ENCODE assay signal across 20 cellular contexts in genomic region chr5:132461671-132462070, GRCh38. TPM values are rescaled to one million over a fixed set of nuclear protein-coding genes. Genes with fewer than 3 reads are reported as not detected.
DNase-seq lines count a peak whose midpoint lies in the region; ATAC-seq lines count a peak whose summit lies in the region.
"Had no signal": no experiment of that assay in that cellular context is flagged by ENCODE, and none has a peak within 500 bp of the region (broad histone marks: within the 10 kb centered on the region; RNA-seq: fewer than 3 reads in every experiment).

No MANE protein-coding gene starts in this region.

- peak overlapping the region; percentile 14 for H3K4me3 Mint-ChIP-seq in T-helper 1 cell treated with Interleukin-12 subunit alpha and Interleukin-12 subunit beta and Interleukin-4 antibody, amounts not matched to agents 30 μg/mL and 1 μg/mL, for 36 hours
- peak overlapping the region in 2 of 4 donors; percentile 1 to 56 for H3K4me3 Mint-ChIP-seq in IgD-negative memory B cell
- no peak overlapping the region for H3K4me3 Mint-ChIP-seq in dendritic cell treated with granulocyte-macrophage colony-stimulating factor and Interleukin-4, amounts not matched to agents 40 ng/mL and 50 ng/mL, for 4 days
- H3K4me3 Mint-ChIP-seq in stimulated activated memory B cell treated with anti-CD40 and anti-IgM and Interleukin-4, amounts not matched to agents 10 μg/mL and 1 μg/mL and 100 μg/mL, for 72 hours, result no peak overlapping the region
- H3K4me3 Mint-ChIP-seq: activated CD4-positive, alpha-beta memory T cell treated with anti-CD3 and anti-CD28 coated beads, Interleukin-2, amount 10 ng/mL, durations not matched to agents 7 days and 5 days; stimulated activated naive CD8-positive, alpha-beta T cell treated with anti-CD3 and anti-CD28 coated beads, Interleukin-15, Interleukin-2, amounts not matched to agents 100 ng/mL and 50 ng/mL, for 24 hours had no signal

- H3K36me3 Mint-ChIP-seq in T-helper 1 cell treated with Interleukin-12 subunit alpha and Interleukin-12 subunit beta and Interleukin-4 antibody, amounts not matched to agents 30 μg/mL and 1 μg/mL, for 36 hours (ENCODE audit: low read depth), result peaks cover 50% of the 10 kb centered on the region
- H3K36me3 Mint-ChIP-seq in IgD-negative memory B cell, result peaks cover 3% of the 10 kb centered on the region
- H3K36me3 Mint-ChIP-seq in dendritic cell treated with granulocyte-macrophage colony-stimulating factor and Interleukin-4, amounts not matched to agents 40 ng/mL and 50 ng/mL, for 4 days (ENCODE audit: low read depth), result no peaks in the 10 kb centered on the region
- peaks cover 13% of the 10 kb centered on the region for H3K36me3 Mint-ChIP-seq in stimulated activated memory B cell treated with anti-CD40 and anti-IgM and Interleukin-4, amounts not matched to agents 10 μg/mL and 1 μg/mL and 100 μg/mL, for 72 hours

- no peak for DNase-seq in T-helper 1 cell
- no peak for DNase-seq in effector CD8-positive, alpha-beta T cell (lab: John Stamatoyannopoulos, UW)
- no peak for DNase-seq in activated CD4-positive, alpha-beta T cell treated with anti-CD3 and anti-CD28 coated beads for 4 hours
- DNase-seq: activated CD4-positive, alpha-beta memory T cell treated with anti-CD3 and anti-CD28 coated beads, Interleukin-2, amount 10 ng/mL, durations not matched to agents 7 days and 5 days; activated naive CD4-positive, alpha-beta T cell treated with anti-CD3 and anti-CD28 coated beads, Interleukin-2, amount 50 U/mL, for 16 hours; activated T-cell treated with anti-CD3 and anti-CD28 coated beads, Interleukin-2, amount 50 U/mL, for 48 hours; Calu3; central memory CD4-positive, alpha-beta T cell; MG63; NCI-H2081; Right ventricle myocardium superior; stimulated activated CD4-positive, alpha-beta T cell treated with anti-CD3 and anti-CD28 coated beads, Interleukin-4, amount 100 ng/mL, for 4 hours had no signal

- no peak for ATAC-seq in stimulated activated memory B cell treated with anti-CD40 and anti-IgM and Interleukin-4, amounts not matched to agents 10 μg/mL and 1 μg/mL and 100 μg/mL, for 72 hours
- ATAC-seq in GM19467 (IDR thresholded peaks at IDR 0.05; ENCODE audit: unreplicated experiment), result no peak
- ATAC-seq: activated CD4-positive, CD25-positive, alpha-beta regulatory T cell treated with anti-CD3 and anti-CD28 coated beads, Interleukin-2, amount 50 U/mL, for 24 hours; sciatic nerve had no signal

- H3K27ac Mint-ChIP-seq in T-helper 1 cell treated with Interleukin-12 subunit alpha and Interleukin-12 subunit beta and Interleukin-4 antibody, amounts not matched to agents 30 μg/mL and 1 μg/mL, for 36 hours, result peak overlapping the region; percentile 63
- peak overlapping the region in 2 of 3 donors; percentile 29 to 89 for H3K27ac Mint-ChIP-seq in IgD-negative memory B cell
- H3K27ac Mint-ChIP-seq in dendritic cell treated with granulocyte-macrophage colony-stimulating factor and Interleukin-4, amounts not matched to agents 40 ng/mL and 50 ng/mL, for 4 days, result peak overlapping the region; percentile 62
- H3K27ac Mint-ChIP-seq in stimulated activated memory B cell treated with anti-CD40 and anti-IgM and Interleukin-4, amounts not matched to agents 10 μg/mL and 1 μg/mL and 100 μg/mL, for 72 hours, result peak overlapping the region; percentile 10
- H3K27ac Mint-ChIP-seq: activated CD4-positive, alpha-beta memory T cell treated with anti-CD3 and anti-CD28 coated beads, Interleukin-2, amount 10 ng/mL, durations not matched to agents 7 days and 5 days; stimulated activated naive CD8-positive, alpha-beta T cell treated with anti-CD3 and anti-CD28 coated beads, Interleukin-15, Interleukin-2, amounts not matched to agents 100 ng/mL and 50 ng/mL, for 24 hours had no signal

- H3K4me1 Mint-ChIP-seq in T-helper 1 cell treated with Interleukin-12 subunit alpha and Interleukin-12 subunit beta and Interleukin-4 antibody, amounts not matched to agents 30 μg/mL and 1 μg/mL, for 36 hours (ENCODE audit: low read depth), result peaks cover 90% of the 10 kb centered on the region
- H3K4me1 Mint-ChIP-seq in IgD-negative memory B cell, result peaks cover 72 to 82% (median 81%) of the 10 kb centered on the region in 3 donors
- H3K4me1 Mint-ChIP-seq in dendritic cell treated with granulocyte-macrophage colony-stimulating factor and Interleukin-4, amounts not matched to agents 40 ng/mL and 50 ng/mL, for 4 days (ENCODE audit: low read depth), result peaks cover 92% of the 10 kb centered on the region
- peaks cover 87% of the 10 kb centered on the region for H3K4me1 Mint-ChIP-seq in stimulated activated memory B cell treated with anti-CD40 and anti-IgM and Interleukin-4, amounts not matched to agents 10 μg/mL and 1 μg/mL and 100 μg/mL, for 72 hours

- intact Hi-C loops in dendritic cell treated with granulocyte-macrophage colony-stimulating factor and Interleukin-4, amounts not matched to agents 40 ng/mL and 50 ng/mL, for 4 days (cut with micrococcal nuclease), result loop anchor here (5.0 kb wide), 1 partner anchor 36 kb away; no protein-coding TSS in a partner anchor

- H3K27me3 Mint-ChIP-seq in T-helper 1 cell treated with Interleukin-12 subunit alpha and Interleukin-12 subunit beta and Interleukin-4 antibody, amounts not matched to agents 30 μg/mL and 1 μg/mL, for 36 hours (ENCODE audit: low read depth), result no peaks in the 10 kb centered on the region
- no peaks in the 10 kb centered on the region for H3K27me3 Mint-ChIP-seq in IgD-negative memory B cell
- H3K27me3 Mint-ChIP-seq in dendritic cell treated with granulocyte-macrophage colony-stimulating factor and Interleukin-4, amounts not matched to agents 40 ng/mL and 50 ng/mL, for 4 days, result peaks cover 4% of the 10 kb centered on the region
- no peaks in the 10 kb centered on the region for H3K27me3 Mint-ChIP-seq in stimulated activated memory B cell treated with anti-CD40 and anti-IgM and Interleukin-4, amounts not matched to agents 10 μg/mL and 1 μg/mL and 100 μg/mL, for 72 hours
- H3K27me3 Mint-ChIP-seq: activated CD4-positive, alpha-beta memory T cell treated with anti-CD3 and anti-CD28 coated beads, Interleukin-2, amount 10 ng/mL, durations not matched to agents 7 days and 5 days; stimulated activated naive CD8-positive, alpha-beta T cell treated with anti-CD3 and anti-CD28 coated beads, Interleukin-15, Interleukin-2, amounts not matched to agents 100 ng/mL and 50 ng/mL, for 24 hours had no signal

- no peaks in the 10 kb centered on the region for H3K9me3 Mint-ChIP-seq in T-helper 1 cell treated with Interleukin-12 subunit alpha and Interleukin-12 subunit beta and Interleukin-4 antibody, amounts not matched to agents 30 μg/mL and 1 μg/mL, for 36 hours
- no peaks in the 10 kb centered on the region for H3K9me3 Mint-ChIP-seq in IgD-negative memory B cell
- H3K9me3 Mint-ChIP-seq in dendritic cell treated with granulocyte-macrophage colony-stimulating factor and Interleukin-4, amounts not matched to agents 40 ng/mL and 50 ng/mL, for 4 days, result no peaks in the 10 kb centered on the region
- H3K9me3 Mint-ChIP-seq in stimulated activated memory B cell treated with anti-CD40 and anti-IgM and Interleukin-4, amounts not matched to agents 10 μg/mL and 1 μg/mL and 100 μg/mL, for 72 hours, result no peaks in the 10 kb centered on the region
- H3K9me3 Mint-ChIP-seq: activated CD4-positive, alpha-beta memory T cell treated with anti-CD3 and anti-CD28 coated beads, Interleukin-2, amount 10 ng/mL, durations not matched to agents 7 days and 5 days; stimulated activated naive CD8-positive, alpha-beta T cell treated with anti-CD3 and anti-CD28 coated beads, Interleukin-15, Interleukin-2, amounts not matched to agents 100 ng/mL and 50 ng/mL, for 24 hours had no signal

RNA-seq across cellular contexts. Expression of gene IRF1, which starts 28.9 kb away (rescaled TPM):
- polyA plus RNA-seq in IgD-negative memory B cell, result 207 TPM

Comparison
In these comparisons a context has a peak if more than half of its experiments do, and no peak if none do; other contexts are left out.
1. H3K27ac Mint-ChIP-seq: peak in every context shown above with its lines; median percentile 63 in T-helper 1 cell treated with Interleukin-12 subunit alpha and Interleukin-12 subunit beta and Interleukin-4 antibody, amounts not matched to agents 30 μg/mL and 1 μg/mL, for 36 hours; 62 in dendritic cell treated with granulocyte-macrophage colony-stimulating factor and Interleukin-4, amounts not matched to agents 40 ng/mL and 50 ng/mL, for 4 days; 59 in IgD-negative memory B cell; 10 in stimulated activated memory B cell treated with anti-CD40 and anti-IgM and Interleukin-4, amounts not matched to agents 10 μg/mL and 1 μg/mL and 100 μg/mL, for 72 hours.